1 cellular context compared by ENCODE assay signal in genomic region chr11:110093407-110094297, GRCh38.
TF ChIP-seq lines count a peak whose summit lies in the region.

No MANE protein-coding gene starts in this region.

TF ChIP-seq in HepG2, 621 proteins besides CTCF, POLR2A, EP300 and RAD21 (continued from another document and continues in another):
- TF ChIP-seq, protein P1, sequence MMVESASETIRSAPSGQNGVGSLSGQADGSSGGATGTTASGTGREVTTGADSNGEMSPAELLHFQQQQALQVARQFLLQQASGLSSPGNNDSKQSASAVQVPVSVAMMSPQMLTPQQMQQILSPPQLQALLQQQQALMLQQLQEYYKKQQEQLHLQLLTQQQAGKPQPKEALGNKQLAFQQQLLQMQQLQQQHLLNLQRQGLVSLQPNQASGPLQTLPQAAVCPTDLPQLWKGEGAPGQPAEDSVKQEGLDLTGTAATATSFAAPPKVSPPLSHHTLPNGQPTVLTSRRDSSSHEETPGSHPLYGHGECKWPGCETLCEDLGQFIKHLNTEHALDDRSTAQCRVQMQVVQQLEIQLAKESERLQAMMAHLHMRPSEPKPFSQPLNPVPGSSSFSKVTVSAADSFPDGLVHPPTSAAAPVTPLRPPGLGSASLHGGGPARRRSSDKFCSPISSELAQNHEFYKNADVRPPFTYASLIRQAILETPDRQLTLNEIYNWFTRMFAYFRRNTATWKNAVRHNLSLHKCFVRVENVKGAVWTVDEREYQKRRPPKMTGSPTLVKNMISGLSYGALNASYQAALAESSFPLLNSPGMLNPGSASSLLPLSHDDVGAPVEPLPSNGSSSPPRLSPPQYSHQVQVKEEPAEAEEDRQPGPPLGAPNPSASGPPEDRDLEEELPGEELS (CRISPR knock-in tag; IDR thresholded peaks at IDR 0.05) = no peak
- no peak for TF ChIP-seq ARHGAP35 (CRISPR knock-in tag; IDR thresholded peaks at IDR 0.05; ENCODE audit: borderline replicate concordance)
- TF ChIP-seq MTA1 (CRISPR knock-in tag; IDR thresholded peaks at IDR 0.05; ENCODE audit: borderline replicate concordance) = no peak
- TF ChIP-seq ZNF282 (IDR thresholded peaks at IDR 0.05; ENCODE audit: partially characterized antibody) = no peak
- no peak for TF ChIP-seq HBP1 (CRISPR knock-in tag; IDR thresholded peaks at IDR 0.05; ENCODE audit: low read depth)
- no peak; the same call in 1 of the 2 replicates for TF ChIP-seq ZBTB2 (CRISPR knock-in tag; IDR thresholded peaks at IDR 0.05; ENCODE audit: low read depth)
- TF ChIP-seq REPIN1 (CRISPR knock-in tag; IDR thresholded peaks at IDR 0.05; ENCODE audit: borderline replicate concordance, low read depth) = no peak
- peak; percentile 46; the same call in 1 of the 2 replicates for TF ChIP-seq STAT5B (CRISPR knock-in tag; IDR thresholded peaks at IDR 0.05)
- TF ChIP-seq TRAFD1 (CRISPR knock-in tag; IDR thresholded peaks at IDR 0.05; ENCODE audit: borderline replicate concordance) = no peak
- TF ChIP-seq ZNF788 (CRISPR knock-in tag; IDR thresholded peaks at IDR 0.05; ENCODE audit: borderline replicate concordance) = 0 out of 2 replicates have a peak, but pooled peaks have one; percentile 32
- 0 out of 2 replicates have a peak, but pooled peaks have one; percentile 41 for TF ChIP-seq ZNF160 (CRISPR knock-in tag; IDR thresholded peaks at IDR 0.05)
- TF ChIP-seq POLR2G (IDR thresholded peaks at IDR 0.05; ENCODE audit: low read depth, low read length) = peak; percentile 49
- TF ChIP-seq, protein P2, sequence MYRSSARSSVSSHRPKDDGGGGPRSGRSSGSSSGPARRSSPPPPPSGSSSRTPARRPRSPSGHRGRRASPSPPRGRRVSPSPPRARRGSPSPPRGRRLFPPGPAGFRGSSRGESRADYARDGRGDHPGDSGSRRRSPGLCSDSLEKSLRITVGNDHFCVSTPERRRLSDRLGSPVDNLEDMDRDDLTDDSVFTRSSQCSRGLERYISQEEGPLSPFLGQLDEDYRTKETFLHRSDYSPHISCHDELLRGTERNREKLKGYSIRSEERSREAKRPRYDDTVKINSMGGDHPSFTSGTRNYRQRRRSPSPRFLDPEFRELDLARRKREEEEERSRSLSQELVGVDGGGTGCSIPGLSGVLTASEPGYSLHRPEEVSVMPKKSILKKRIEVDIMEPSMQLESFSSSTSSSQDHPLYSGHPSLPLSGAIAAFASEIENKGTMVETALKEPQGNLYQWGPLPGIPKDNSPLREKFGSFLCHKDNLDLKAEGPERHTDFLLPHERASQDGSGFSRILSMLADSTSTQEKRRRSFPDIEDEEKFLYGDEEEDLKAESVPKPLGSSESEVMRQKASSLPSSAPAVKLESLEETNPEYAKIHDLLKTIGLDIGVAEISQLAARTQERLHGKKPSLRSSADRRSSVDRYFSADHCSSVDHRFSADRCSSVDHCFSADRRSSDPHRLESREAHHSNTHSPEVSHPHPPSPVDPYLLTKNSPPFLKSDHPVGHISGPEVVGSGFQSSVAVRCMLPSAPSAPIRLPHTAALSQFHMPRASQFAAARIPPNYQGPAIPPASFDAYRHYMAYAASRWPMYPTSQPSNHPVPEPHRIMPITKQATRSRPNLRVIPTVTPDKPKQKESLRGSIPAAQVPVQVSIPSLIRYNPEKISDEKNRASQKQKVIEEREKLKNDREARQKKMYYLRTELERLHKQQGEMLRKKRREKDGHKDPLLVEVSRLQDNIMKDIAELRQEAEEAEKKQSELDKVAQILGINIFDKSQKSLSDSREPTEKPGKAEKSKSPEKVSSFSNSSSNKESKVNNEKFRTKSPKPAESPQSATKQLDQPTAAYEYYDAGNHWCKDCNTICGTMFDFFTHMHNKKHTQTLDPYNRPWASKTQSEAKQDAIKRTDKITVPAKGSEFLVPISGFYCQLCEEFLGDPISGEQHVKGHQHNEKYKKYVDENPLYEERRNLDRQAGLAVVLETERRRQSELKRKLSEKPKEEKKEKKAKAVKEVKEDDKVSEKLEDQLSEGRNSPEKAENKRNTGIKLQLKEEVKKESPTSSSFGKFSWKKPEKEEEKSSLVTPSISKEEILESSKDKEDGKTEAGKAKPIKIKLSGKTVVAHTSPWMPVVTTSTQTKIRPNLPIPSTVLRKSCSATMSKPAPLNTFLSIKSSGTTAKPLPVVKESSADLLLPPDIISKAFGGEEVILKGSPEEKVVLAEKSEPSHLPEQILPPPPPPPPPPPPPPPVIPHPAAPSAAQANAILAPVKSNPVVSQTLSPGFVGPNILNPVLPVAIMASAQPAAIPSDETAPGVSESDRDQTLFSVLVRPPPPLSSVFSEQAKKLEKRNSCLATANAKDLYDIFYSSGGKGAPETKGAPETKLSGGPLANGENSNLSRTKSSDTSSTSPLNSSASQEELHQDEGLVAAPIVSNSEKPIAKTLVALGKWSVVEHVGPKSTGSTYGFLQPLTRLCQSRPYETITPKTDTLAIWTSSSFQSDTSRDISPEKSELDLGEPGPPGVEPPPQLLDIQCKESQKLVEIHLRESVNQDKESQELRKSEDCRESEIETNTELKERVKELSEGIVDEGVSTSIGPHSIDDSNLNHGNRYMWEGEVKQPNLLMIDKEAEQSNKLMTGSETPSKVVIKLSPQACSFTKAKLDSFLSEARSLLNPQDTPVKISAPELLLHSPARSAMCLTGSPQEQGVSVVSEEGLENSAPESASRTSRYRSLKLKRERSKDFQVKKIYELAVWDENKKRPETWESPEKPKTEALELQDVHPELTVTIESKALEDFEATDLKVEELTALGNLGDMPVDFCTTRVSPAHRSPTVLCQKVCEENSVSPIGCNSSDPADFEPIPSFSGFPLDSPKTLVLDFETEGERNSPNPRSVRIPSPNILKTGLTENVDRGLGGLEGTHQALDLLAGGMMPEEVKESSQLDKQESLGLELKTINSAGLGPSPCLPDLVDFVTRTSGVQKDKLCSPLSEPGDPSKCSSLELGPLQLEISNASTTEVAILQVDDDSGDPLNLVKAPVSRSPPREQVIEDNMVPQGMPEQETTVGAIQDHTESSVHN (CRISPR knock-in tag; IDR thresholded peaks at IDR 0.05) = no peak
- no peak for TF ChIP-seq ZBTB8A (CRISPR knock-in tag; IDR thresholded peaks at IDR 0.05; ENCODE audit: borderline replicate concordance, low read depth)
- no peak; the same call in 1 of the 2 replicates for TF ChIP-seq ZNF773 (CRISPR knock-in tag; IDR thresholded peaks at IDR 0.05; ENCODE audit: borderline replicate concordance)
- TF ChIP-seq SP140L (CRISPR knock-in tag; IDR thresholded peaks at IDR 0.05; ENCODE audit: borderline replicate concordance) = no peak
- TF ChIP-seq NFRKB (IDR thresholded peaks at IDR 0.05) = no peak
- TF ChIP-seq ARID2 (CRISPR knock-in tag; IDR thresholded peaks at IDR 0.05; ENCODE audit: borderline replicate concordance) = peak; percentile 51; the same call in 1 of the 2 replicates
- no peak for TF ChIP-seq LCORL (IDR thresholded peaks at IDR 0.05)
- TF ChIP-seq LCORL (CRISPR knock-in tag; IDR thresholded peaks at IDR 0.05) = 0 out of 2 replicates have a peak, but pooled peaks have one; percentile 15
- TF ChIP-seq, protein P3, sequence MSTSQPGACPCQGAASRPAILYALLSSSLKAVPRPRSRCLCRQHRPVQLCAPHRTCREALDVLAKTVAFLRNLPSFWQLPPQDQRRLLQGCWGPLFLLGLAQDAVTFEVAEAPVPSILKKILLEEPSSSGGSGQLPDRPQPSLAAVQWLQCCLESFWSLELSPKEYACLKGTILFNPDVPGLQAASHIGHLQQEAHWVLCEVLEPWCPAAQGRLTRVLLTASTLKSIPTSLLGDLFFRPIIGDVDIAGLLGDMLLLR (CRISPR knock-in tag; IDR thresholded peaks at IDR 0.05) = no peak
- no peak; the same call in 1 of the 2 replicates for TF ChIP-seq POGK (CRISPR knock-in tag; conservative IDR thresholded peaks at IDR 0.05)
- TF ChIP-seq PRPF4 (IDR thresholded peaks at IDR 0.05; ENCODE audit: low read depth, low read length, poor library complexity, severe bottlenecking) = no peak
- no peak for TF ChIP-seq THAP9 (CRISPR knock-in tag; IDR thresholded peaks at IDR 0.05; ENCODE audit: borderline replicate concordance)
- peak; percentile 65 for TF ChIP-seq YY1 (IDR thresholded peaks at IDR 0.05; ENCODE audit: insufficient read depth, insufficient replicate concordance, low read depth, low read length)
- TF ChIP-seq ZNF720 (CRISPR knock-in tag; IDR thresholded peaks at IDR 0.05) = no peak
- no peak for TF ChIP-seq ZBTB33 (CRISPR knock-in tag; IDR thresholded peaks at IDR 0.05)
- TF ChIP-seq ELF1 (CRISPR knock-in tag; IDR thresholded peaks at IDR 0.05) = no peak
- no peak for TF ChIP-seq ELK4 (CRISPR knock-in tag; IDR thresholded peaks at IDR 0.05; ENCODE audit: borderline replicate concordance)
- no peak for TF ChIP-seq REXO4 (CRISPR knock-in tag; IDR thresholded peaks at IDR 0.05; ENCODE audit: borderline replicate concordance)
